Comparison of ENCODE assay signal across 8 cellular contexts in genomic region chr6:25278557-25278913, GRCh38. TPM values are rescaled to one million over a fixed set of nuclear protein-coding genes. Genes with fewer than 3 reads are reported as not detected.
DNase-seq lines count a peak whose midpoint lies in the region; ATAC-seq and TF ChIP-seq lines count a peak whose summit lies in the region.

No MANE protein-coding gene starts in this region.

- peak overlapping the region in 5 of 6 donors; percentile 73 to 94 (median 82) for H3K27ac Mint-ChIP-seq in naive B cell

- TF ChIP-seq CTCF in DOHH2 (IDR thresholded peaks at IDR 0.05; ENCODE audit: low read depth, low read length, poor library complexity, severe bottlenecking) = no peak

- H4K20me1 ChIP-seq in DOHH2 (ENCODE audit: control insufficient read depth, insufficient read depth, low read depth, low read length) = no peaks in the 10 kb centered on the region

- peaks cover 0 to 11% (median 7%) of the 10 kb centered on the region in 3 donors for H3K27me3 Mint-ChIP-seq in naive B cell

- H3K4me3 ChIP-seq in DOHH2 (ENCODE audit: low read length) = peak overlapping the region; percentile 94
- H3K4me3 ChIP-seq in duodenal mucosa (ENCODE audit: low read depth in 1 of 2, low read length in 2 of 2) = peak overlapping the region; percentile 91 to 92

- H3K36me3 Mint-ChIP-seq in naive B cell = no peaks in the 10 kb centered on the region

- ATAC-seq in GM21723 (IDR thresholded peaks at IDR 0.05; ENCODE audit: unreplicated experiment) (peak; percentile 6), naive B cell (ENCODE audit: low read depth in 2 of 2) (peak; percentile 5 to 8), HG03354 (IDR thresholded peaks at IDR 0.05; ENCODE audit: poor library complexity, severe bottlenecking, unreplicated experiment) (no peak)

- H3K9me3 ChIP-seq in DOHH2 (ENCODE audit: control insufficient read depth, insufficient read depth, low read length) (no peaks in the 10 kb centered on the region), duodenal mucosa (ENCODE audit: control insufficient read depth in 1 of 2, low read length in 2 of 2) (no peaks in the 10 kb centered on the region)

- no peaks in the 10 kb centered on the region for H3K9me3 Mint-ChIP-seq in naive B cell

- peak overlapping the region; percentile 55 to 89 for H3K9ac ChIP-seq in duodenal mucosa (ENCODE audit: low read depth in 1 of 2, low read length in 2 of 2)

- H3K4me1 ChIP-seq in DOHH2 (ENCODE audit: control insufficient read depth, low read length) = peaks cover 46% of the 10 kb centered on the region
- H3K4me1 ChIP-seq in duodenal mucosa (ENCODE audit: control insufficient read depth in 1 of 2, insufficient read depth in 2 of 2, low read length in 2 of 2) = peaks cover 25 to 35% of the 10 kb centered on the region in 2 donors

- H3K4me3 Mint-ChIP-seq in naive B cell = peak overlapping the region; percentile 84 to 98 (median 94)

- H3K36me3 ChIP-seq in DOHH2 (ENCODE audit: control insufficient read depth, low read length) (peaks cover 2% of the 10 kb centered on the region; the same call in 1 of the 2 replicates), duodenal mucosa (ENCODE audit: control insufficient read depth in 1 of 2, insufficient read depth in 2 of 2, low read length in 2 of 2) (no peaks in the 10 kb centered on the region)

- DNase-seq in NCI-H146 treated with DMSO at 0.1 percent for 48 hours (lab: John Stamatoyannopoulos, UW; ENCODE audit: unreplicated experiment) = peak; percentile 57
- DNase-seq in naive B cell = no peak
- no peak for DNase-seq in cerebellar nuclear complex (lab: John Stamatoyannopoulos, UW)
- DNase-seq in cerebellar cortex (ENCODE audit: low spot score) = no peak

- H3K27me3 ChIP-seq in DOHH2 (ENCODE audit: control insufficient read depth, low read length) (no peaks in the 10 kb centered on the region), duodenal mucosa (ENCODE audit: control insufficient read depth in 1 of 2, insufficient read depth in 2 of 2, low read length in 2 of 2) (no peaks in the 10 kb centered on the region)

- H3K79me2 ChIP-seq in DOHH2 (ENCODE audit: control insufficient read depth, low read length) = peaks cover 23% of the 10 kb centered on the region

- peak overlapping the region; percentile 98 for H3K4me2 ChIP-seq in DOHH2 (ENCODE audit: low read length)

- peaks cover 24 to 42% (median 33%) of the 10 kb centered on the region in 3 donors for H3K4me1 Mint-ChIP-seq in naive B cell

- H3K27ac ChIP-seq in DOHH2 (ENCODE audit: low read depth, low read length) (peak overlapping the region; percentile 51), duodenal mucosa (ENCODE audit: low read depth, low read length) (no peak overlapping the region)

- peaks cover 18% of the 10 kb centered on the region for H3F3A ChIP-seq in DOHH2 (ENCODE audit: control insufficient read depth, insufficient read depth)

- no peaks in the 10 kb centered on the region for H3K9me2 ChIP-seq in DOHH2 (replicated peaks; ENCODE audit: control insufficient read depth, low read length)

RNA-seq across cellular contexts. Expression of gene CARMIL1, which starts 0.6 kb away (rescaled TPM):
- 1 to 10 TPM in 4 of 6 donors, under 1 TPM in 1, not detected in 1; 0.39 to 7.3 (median 6.3) TPM for polyA plus RNA-seq in naive B cell (ENCODE audit: low read depth in 6 of 6)
